1 cellular context compared by ENCODE assay signal in the genomic region with DNA sequence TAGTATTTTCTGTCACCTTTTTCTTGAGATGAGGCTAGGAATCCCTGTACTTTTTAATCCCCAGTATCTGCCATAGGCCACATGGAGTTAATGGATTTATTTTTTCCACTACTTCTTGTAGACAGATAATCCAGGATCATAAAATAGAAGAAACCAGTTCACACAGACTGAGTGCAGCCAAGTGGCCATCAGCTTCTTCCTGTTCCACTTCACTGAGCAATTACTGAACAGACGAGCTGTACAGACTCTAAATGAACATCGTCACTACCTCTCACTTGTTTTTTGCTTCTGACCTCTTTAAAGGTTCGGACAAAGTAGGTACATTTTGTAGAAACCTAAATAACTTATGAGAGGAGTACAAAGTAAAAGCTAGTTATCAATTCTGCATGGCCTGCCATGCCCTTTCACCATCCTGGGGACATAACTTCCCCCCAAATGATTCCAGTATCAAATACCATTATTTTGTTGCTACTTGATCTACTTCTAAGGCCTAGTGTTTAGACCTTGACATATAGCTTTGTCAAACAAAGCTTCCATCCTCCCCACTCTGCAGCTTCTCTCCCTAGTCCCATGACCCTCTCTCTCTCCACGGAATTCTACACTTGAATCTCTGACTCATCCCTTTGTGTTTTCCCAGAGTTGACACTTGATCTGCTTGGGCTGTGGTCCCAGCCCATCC.
TF ChIP-seq lines count a peak whose summit lies in the region.

No MANE protein-coding gene starts in this region.

TF ChIP-seq in WTC11, 78 proteins besides CTCF, POLR2A, EP300 and RAD21 (continued from another document):
- TF ChIP-seq, protein P1, sequence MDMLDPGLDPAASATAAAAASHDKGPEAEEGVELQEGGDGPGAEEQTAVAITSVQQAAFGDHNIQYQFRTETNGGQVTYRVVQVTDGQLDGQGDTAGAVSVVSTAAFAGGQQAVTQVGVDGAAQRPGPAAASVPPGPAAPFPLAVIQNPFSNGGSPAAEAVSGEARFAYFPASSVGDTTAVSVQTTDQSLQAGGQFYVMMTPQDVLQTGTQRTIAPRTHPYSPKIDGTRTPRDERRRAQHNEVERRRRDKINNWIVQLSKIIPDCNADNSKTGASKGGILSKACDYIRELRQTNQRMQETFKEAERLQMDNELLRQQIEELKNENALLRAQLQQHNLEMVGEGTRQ (CRISPR knock-in tag; IDR thresholded peaks at IDR 0.05), result no peak
- TF ChIP-seq, protein P2, sequence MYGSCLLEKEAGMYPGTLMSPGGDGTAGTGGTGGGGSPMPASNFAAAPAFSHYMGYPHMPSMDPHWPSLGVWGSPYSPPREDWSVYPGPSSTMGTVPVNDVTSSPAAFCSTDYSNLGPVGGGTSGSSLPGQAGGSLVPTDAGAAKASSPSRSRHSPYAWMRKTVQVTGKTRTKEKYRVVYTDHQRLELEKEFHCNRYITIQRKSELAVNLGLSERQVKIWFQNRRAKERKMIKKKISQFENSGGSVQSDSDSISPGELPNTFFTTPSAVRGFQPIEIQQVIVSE (CRISPR knock-in tag; IDR thresholded peaks at IDR 0.05; ENCODE audit: borderline replicate concordance), result no peak
- TF ChIP-seq, protein P3, sequence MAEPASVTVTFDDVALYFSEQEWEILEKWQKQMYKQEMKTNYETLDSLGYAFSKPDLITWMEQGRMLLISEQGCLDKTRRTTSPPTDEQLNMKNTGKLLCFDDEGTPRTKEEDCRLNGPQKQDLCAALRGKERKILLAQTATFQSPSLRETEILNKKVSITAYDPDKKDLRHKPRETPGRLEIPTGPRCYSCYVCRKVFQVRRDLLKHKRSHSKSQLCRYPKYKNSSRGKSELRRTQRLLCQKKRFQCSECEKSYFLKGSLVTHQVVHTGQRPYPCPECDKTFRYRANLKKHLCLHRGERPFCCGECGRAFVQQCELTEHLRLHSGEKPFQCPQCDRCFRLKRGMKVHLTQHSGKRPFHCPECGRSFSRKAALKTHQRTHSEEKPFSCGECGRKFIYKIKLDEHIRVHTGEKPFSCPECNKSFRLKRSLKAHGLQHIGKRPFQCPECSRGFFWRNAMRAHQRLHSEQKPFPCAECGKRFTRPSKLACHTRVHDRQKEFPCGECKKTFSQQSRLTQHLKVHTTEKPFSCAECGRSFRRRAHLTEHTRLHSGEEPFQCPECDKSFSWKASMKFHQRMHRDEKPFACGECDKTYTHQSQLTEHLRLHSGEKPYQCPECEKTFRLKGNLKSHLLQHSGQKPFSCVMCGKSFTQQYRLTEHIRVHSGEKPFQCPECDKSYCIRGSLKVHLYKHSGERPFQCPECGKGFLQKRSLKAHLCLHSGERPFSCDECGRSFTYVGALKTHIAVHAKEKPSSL (CRISPR knock-in tag; conservative IDR thresholded peaks at IDR 0.05), result no peak
- no peak for TF ChIP-seq ZNF219 (CRISPR knock-in tag; IDR thresholded peaks at IDR 0.05; ENCODE audit: borderline replicate concordance)
- TF ChIP-seq IRF1 (CRISPR knock-in tag; IDR thresholded peaks at IDR 0.05), result no peak
- no peak for TF ChIP-seq NFE2L1 (CRISPR knock-in tag; IDR thresholded peaks at IDR 0.05)
- TF ChIP-seq OVOL2 (CRISPR knock-in tag; IDR thresholded peaks at IDR 0.05; ENCODE audit: borderline replicate concordance), result no peak
- TF ChIP-seq ESRRA (CRISPR knock-in tag; IDR thresholded peaks at IDR 0.05; ENCODE audit: borderline replicate concordance), result no peak
- TF ChIP-seq ZNF138 (CRISPR knock-in tag; conservative IDR thresholded peaks at IDR 0.05), result no peak
- no peak for TF ChIP-seq ZNF317 (CRISPR knock-in tag; IDR thresholded peaks at IDR 0.05; ENCODE audit: borderline replicate concordance, low read depth)
- no peak for TF ChIP-seq MXD4 (CRISPR knock-in tag; IDR thresholded peaks at IDR 0.05; ENCODE audit: borderline replicate concordance)
